In genomic region chr12:74242088-74242487, GRCh38 we compare ENCODE assay signal across 34 cellular contexts.
"Had no signal": no experiment of that assay in that cellular context is flagged by ENCODE, and none has a peak within 500 bp of the region (broad histone marks: within the 10 kb centered on the region; RNA-seq: fewer than 3 reads in every experiment).

No MANE protein-coding gene starts in this region.

- H3K27ac Mint-ChIP-seq: activated CD4-positive, alpha-beta memory T cell treated with anti-CD3 and anti-CD28 coated beads, Interleukin-2, amount 10 ng/mL, durations not matched to agents 7 days and 5 days; activated CD4-positive, alpha-beta T cell treated with anti-CD3 and anti-CD28 coated beads for 36 hours; activated CD4-positive, alpha-beta T cell treated with anti-CD3 and anti-CD28 coated beads, Interleukin-2, amount 10 ng/mL, durations not matched to agents 7 days and 5 days; activated CD8-positive, alpha-beta memory T cell treated with anti-CD3 and anti-CD28 coated beads, Interleukin-2, amount 10 ng/mL, durations not matched to agents 7 days and 5 days; activated CD8-positive, alpha-beta T cell treated with anti-CD3 and anti-CD28 coated beads, Interleukin-2, amount 10 ng/mL, durations not matched to agents 7 days and 5 days; activated naive CD4-positive, alpha-beta T cell treated with anti-CD3 and anti-CD28 coated beads, Interleukin-2, amount 50 U/mL, for 72 hours; activated naive CD8-positive, alpha-beta T cell treated with anti-CD3 and anti-CD28 coated beads for 36 hours; activated T-cell treated with anti-CD3 and anti-CD28 coated beads, Interleukin-2, amount 50 U/mL, for 24 hours; activated T-helper 2 cell treated with anti-CD3 and anti-CD28 coated beads, Interferon-gamma antibody, Interleukin-2, Interleukin-4, amounts not matched to agents 10 μg/mL and 5 μg/mL and 100 μg/mL, durations not matched to agents 14 hours and 24 hours and 36 hours; T-helper 1 cell treated with Interleukin-12 subunit alpha and Interleukin-12 subunit beta and Interleukin-4 antibody, amounts not matched to agents 30 μg/mL and 1 μg/mL, for 36 hours; T-helper 2 cell treated with Interferon-gamma antibody and Interleukin-4, amounts not matched to agents 5 μg/mL and 100 μg/mL, for 36 hours had no signal

- H3K27me3 ChIP-seq: adrenal gland, body of pancreas, brain microvascular endothelial cell, breast epithelium had no signal

- H3K27me3 Mint-ChIP-seq: activated CD4-positive, alpha-beta memory T cell treated with anti-CD3 and anti-CD28 coated beads, Interleukin-2, amount 10 ng/mL, durations not matched to agents 7 days and 5 days; activated CD4-positive, alpha-beta T cell treated with anti-CD3 and anti-CD28 coated beads for 36 hours; activated CD4-positive, alpha-beta T cell treated with anti-CD3 and anti-CD28 coated beads, Interleukin-2, amount 10 ng/mL, durations not matched to agents 7 days and 5 days; activated CD8-positive, alpha-beta memory T cell treated with anti-CD3 and anti-CD28 coated beads, Interleukin-2, amount 10 ng/mL, durations not matched to agents 7 days and 5 days; activated naive CD8-positive, alpha-beta T cell treated with anti-CD3 and anti-CD28 coated beads for 36 hours; activated T-cell treated with anti-CD3 and anti-CD28 coated beads, Interleukin-2, amount 50 U/mL, for 24 hours had no signal

- DNase-seq: activated CD4-positive, alpha-beta memory T cell treated with anti-CD3 and anti-CD28 coated beads, Interleukin-2, amount 10 ng/mL, durations not matched to agents 7 days and 5 days; activated CD4-positive, alpha-beta T cell treated with anti-CD3 and anti-CD28 coated beads for 1 hour; activated CD4-positive, alpha-beta T cell treated with anti-CD3 and anti-CD28 coated beads for 36 hours; activated CD4-positive, alpha-beta T cell treated with anti-CD3 and anti-CD28 coated beads for 48 hours; activated CD4-positive, alpha-beta T cell treated with anti-CD3 and anti-CD28 coated beads, Interleukin-2, amount 10 ng/mL, durations not matched to agents 7 days and 5 days; activated CD4-positive, alpha-beta T cell treated with anti-CD3 and anti-CD28 coated beads, Interleukin-2, amount 50 U/mL, for 48 hours; activated CD4-positive, CD25-positive, alpha-beta regulatory T cell; activated CD8-positive, alpha-beta memory T cell treated with anti-CD3 and anti-CD28 coated beads for 24 hours; activated CD8-positive, alpha-beta memory T cell treated with anti-CD3 and anti-CD28 coated beads, Interleukin-2, amount 10 ng/mL, durations not matched to agents 7 days and 5 days; activated CD8-positive, alpha-beta memory T cell treated with anti-CD3 and anti-CD28 coated beads, Interleukin-2, amount 50 U/mL, for 48 hours; activated CD8-positive, alpha-beta T cell treated with anti-CD3 and anti-CD28 coated beads, Interleukin-2, amount 10 ng/mL, durations not matched to agents 7 days and 5 days; activated effector memory CD4-positive, alpha-beta T cell treated with Interleukin-2 at 50 U/mL for 16 hours; activated gamma-delta T cell; activated naive CD4-positive, alpha-beta T cell treated with anti-CD3 and anti-CD28 coated beads, Interleukin-2, amount 50 U/mL, for 16 hours; activated naive CD4-positive, alpha-beta T cell treated with Interleukin-2 at 50 U/mL for 16 hours; activated naive CD8-positive, alpha-beta T cell treated with anti-CD3 and anti-CD28 coated beads for 36 hours; activated T-cell treated with anti-CD3 and anti-CD28 coated beads, Interleukin-2, amount 50 U/mL, for 24 hours; activated T-cell treated with anti-CD3 and anti-CD28 coated beads, Interleukin-2, amount 50 U/mL, for 48 hours; adrenal gland; amniotic stem cell; aorta; body of pancreas; brain microvascular endothelial cell; central memory CD4-positive, alpha-beta T cell; T-helper 1 cell; T-helper 2 cell; T-helper 9 cell had no signal

- H3K9me3 ChIP-seq: adrenal gland had no signal

- H3K4me1 Mint-ChIP-seq: activated CD4-positive, alpha-beta memory T cell treated with anti-CD3 and anti-CD28 coated beads, Interleukin-2, amount 10 ng/mL, durations not matched to agents 7 days and 5 days; activated CD4-positive, alpha-beta T cell treated with anti-CD3 and anti-CD28 coated beads for 36 hours; activated CD4-positive, alpha-beta T cell treated with anti-CD3 and anti-CD28 coated beads, Interleukin-2, amount 10 ng/mL, durations not matched to agents 7 days and 5 days; activated CD8-positive, alpha-beta memory T cell treated with anti-CD3 and anti-CD28 coated beads, Interleukin-2, amount 10 ng/mL, durations not matched to agents 7 days and 5 days; activated naive CD8-positive, alpha-beta T cell treated with anti-CD3 and anti-CD28 coated beads for 36 hours had no signal

- H3K4me1 ChIP-seq: adrenal gland, body of pancreas, breast epithelium had no signal

- H3K36me3 Mint-ChIP-seq: activated CD8-positive, alpha-beta memory T cell treated with anti-CD3 and anti-CD28 coated beads, Interleukin-2, amount 10 ng/mL, durations not matched to agents 7 days and 5 days; activated naive CD4-positive, alpha-beta T cell treated with anti-CD3 and anti-CD28 coated beads, Interleukin-2, amount 50 U/mL, for 72 hours; activated naive CD8-positive, alpha-beta T cell treated with anti-CD3 and anti-CD28 coated beads for 36 hours had no signal

- ATAC-seq: activated CD4-positive, alpha-beta T cell treated with anti-CD3 and anti-CD28 coated beads for 36 hours; activated CD4-positive, CD25-positive, alpha-beta regulatory T cell treated with anti-CD3 and anti-CD28 coated beads, Interleukin-2, amount 50 U/mL, for 24 hours; activated CD8-positive, alpha-beta memory T cell treated with anti-CD3 and anti-CD28 coated beads, Interleukin-2, amount 10 ng/mL, durations not matched to agents 7 days and 5 days; activated CD8-positive, alpha-beta T cell treated with anti-CD3 and anti-CD28 coated beads, Interleukin-2, amount 10 ng/mL, durations not matched to agents 7 days and 5 days; activated naive CD4-positive, alpha-beta T cell treated with anti-CD3 and anti-CD28 coated beads, Interleukin-2, amount 50 U/mL, for 72 hours; body of pancreas had no signal

- H3K36me3 ChIP-seq: adrenal gland, brain microvascular endothelial cell, breast epithelium had no signal

- H3K4me3 ChIP-seq: adrenal gland, body of pancreas, breast epithelium had no signal

- H3K4me3 Mint-ChIP-seq: activated CD4-positive, alpha-beta memory T cell treated with anti-CD3 and anti-CD28 coated beads, Interleukin-2, amount 10 ng/mL, durations not matched to agents 7 days and 5 days; activated CD4-positive, alpha-beta T cell treated with anti-CD3 and anti-CD28 coated beads for 36 hours; activated CD4-positive, alpha-beta T cell treated with anti-CD3 and anti-CD28 coated beads, Interleukin-2, amount 10 ng/mL, durations not matched to agents 7 days and 5 days; activated CD8-positive, alpha-beta memory T cell treated with anti-CD3 and anti-CD28 coated beads, Interleukin-2, amount 10 ng/mL, durations not matched to agents 7 days and 5 days; activated CD8-positive, alpha-beta T cell treated with anti-CD3 and anti-CD28 coated beads, Interleukin-2, amount 10 ng/mL, durations not matched to agents 7 days and 5 days; activated naive CD8-positive, alpha-beta T cell treated with anti-CD3 and anti-CD28 coated beads for 36 hours; activated T-cell treated with anti-CD3 and anti-CD28 coated beads, Interleukin-2, amount 50 U/mL, for 24 hours; T-helper 1 cell treated with Interleukin-12 subunit alpha and Interleukin-12 subunit beta and Interleukin-4 antibody, amounts not matched to agents 30 μg/mL and 1 μg/mL, for 36 hours; T-helper 2 cell treated with Interferon-gamma antibody and Interleukin-4, amounts not matched to agents 5 μg/mL and 100 μg/mL, for 36 hours had no signal

- H3K27ac ChIP-seq: adrenal gland, body of pancreas, brain microvascular endothelial cell, breast epithelium, VCaP had no signal
